In genomic region chr12:44546037-44546436, GRCh38 we compare ENCODE assay signal across 24 cellular contexts.
DNase-seq lines count a peak whose midpoint lies in the region; ATAC-seq, FAIRE-seq and TF ChIP-seq lines count a peak whose summit lies in the region.
"Had no signal": no experiment of that assay in that cellular context is flagged by ENCODE, and none has a peak within 500 bp of the region (broad histone marks: within the 10 kb centered on the region; RNA-seq: fewer than 3 reads in every experiment).

No MANE protein-coding gene starts in this region.

- no peaks in the 10 kb centered on the region for H3K9me3 ChIP-seq in endothelial cell of umbilical vein (replicated peaks; ENCODE audit: control insufficient read depth, insufficient read depth, low read length)
- no peaks in the 10 kb centered on the region for H3K9me3 ChIP-seq in neural cell (ENCODE audit: low read length)
- H3K9me3 ChIP-seq: A549; BLaER1 treated with 17β-estradiol and CSF1 and Interleukin-3, amounts not matched to agents 10 nM and 100 nM; Caco-2 had no signal

- no peak overlapping the region for H3K27ac ChIP-seq in endothelial cell of umbilical vein (ENCODE audit: insufficient read depth, low read depth, low read length)
- H3K27ac ChIP-seq in neural cell (ENCODE audit: low read length): no peak overlapping the region
- H3K27ac ChIP-seq: 22Rv1; A549; BLaER1 treated with 17β-estradiol and CSF1 and Interleukin-3, amounts not matched to agents 10 nM and 100 nM; C4-2B had no signal

- H2AFZ ChIP-seq in endothelial cell of umbilical vein (ENCODE audit: low read depth, low read length): no peak overlapping the region
- H2AFZ ChIP-seq in neural cell (ENCODE audit: low read depth, low read length): no peak overlapping the region

- CTCF ChIA-PET in endothelial cell of umbilical vein (lab: Charles Lee): no interaction called here

- H3K4me3 Mint-ChIP-seq in activated naive CD8-positive, alpha-beta T cell: no peak overlapping the region
- H3K4me3 Mint-ChIP-seq in activated naive CD8-positive, alpha-beta T cell treated with anti-CD3 and anti-CD28 coated beads for 36 hours: no peak overlapping the region
- H3K4me3 Mint-ChIP-seq in activated T-helper 17 cell treated with anti-CD3 and anti-CD28 coated beads, Interleukin-2, amount 50 U/mL, for 72 hours: no peak overlapping the region
- H3K4me3 Mint-ChIP-seq: B cell; CD4-positive, alpha-beta T cell; CD8-positive, alpha-beta T cell had no signal

- no peaks in the 10 kb centered on the region for H3K9me3 Mint-ChIP-seq in activated naive CD8-positive, alpha-beta T cell (ENCODE audit: low read depth)
- peaks cover 1% of the 10 kb centered on the region for H3K9me3 Mint-ChIP-seq in activated naive CD8-positive, alpha-beta T cell treated with anti-CD3 and anti-CD28 coated beads for 36 hours
- H3K9me3 Mint-ChIP-seq in activated T-helper 17 cell treated with anti-CD3 and anti-CD28 coated beads, Interleukin-2, amount 50 U/mL, for 72 hours: no peaks in the 10 kb centered on the region
- H3K9me3 Mint-ChIP-seq: CD4-positive, alpha-beta T cell; CD8-positive, alpha-beta T cell had no signal

- no peak for TF ChIP-seq POLR2A in endothelial cell of umbilical vein (IDR thresholded peaks at IDR 0.05; ENCODE audit: low read depth, low read length)

- peak; percentile 15 for FAIRE-seq in endothelial cell of umbilical vein (lab: Jason Lieb, UNC)
- FAIRE-seq: A549, D721Med, G401.6, GM12891, GM19239 had no signal

- H3K9ac ChIP-seq in endothelial cell of umbilical vein (replicated peaks; ENCODE audit: extremely low read depth, insufficient read depth, low read length) (no peak overlapping the region), neural cell (ENCODE audit: low read length) (no peak overlapping the region)
- H3K9ac ChIP-seq: BLaER1 treated with 17β-estradiol and CSF1 and Interleukin-3, amounts not matched to agents 10 nM and 100 nM had no signal

- no peaks in the 10 kb centered on the region for H3K9me1 ChIP-seq in endothelial cell of umbilical vein (replicated peaks; ENCODE audit: control insufficient read depth, extremely low read depth, insufficient read depth, low read length)

- peak overlapping the region; percentile 69 for H3K27ac Mint-ChIP-seq in activated naive CD8-positive, alpha-beta T cell
- H3K27ac Mint-ChIP-seq in activated naive CD8-positive, alpha-beta T cell treated with anti-CD3 and anti-CD28 coated beads for 36 hours: no peak overlapping the region
- H3K27ac Mint-ChIP-seq in activated T-helper 17 cell treated with anti-CD3 and anti-CD28 coated beads, Interleukin-2, amount 50 U/mL, for 72 hours: no peak overlapping the region
- H3K27ac Mint-ChIP-seq: B cell; CD4-positive, alpha-beta T cell; CD8-positive, alpha-beta T cell had no signal

- H3K4me3 ChIP-seq in endothelial cell of umbilical vein (replicated peaks in 1 of 3; ENCODE audit: insufficient read depth in 1 of 3, low read depth in 1 of 3, low read length in 3 of 3) (no peak overlapping the region), neural cell (ENCODE audit: low read length) (no peak overlapping the region)
- H3K4me3 ChIP-seq: A549; BLaER1 treated with 17β-estradiol and CSF1 and Interleukin-3, amounts not matched to agents 10 nM and 100 nM had no signal

- no peaks in the 10 kb centered on the region for H3K9me2 ChIP-seq in neural cell (ENCODE audit: insufficient read depth, low read length)

- H3K27me3 ChIP-seq in endothelial cell of umbilical vein (ENCODE audit: control insufficient read depth in 2 of 2, insufficient read depth in 2 of 2, low read length in 2 of 2) (no peaks in the 10 kb centered on the region), neural cell (ENCODE audit: insufficient read depth, low read depth, low read length) (no peaks in the 10 kb centered on the region)
- H3K27me3 ChIP-seq: BLaER1 treated with 17β-estradiol and CSF1 and Interleukin-3, amounts not matched to agents 10 nM and 100 nM had no signal

- peak; percentile 96 for TF ChIP-seq EP300 in neural cell (conservative IDR thresholded peaks at IDR 0.05; ENCODE audit: poor library complexity, severe bottlenecking)

- no TSS peak for BruUV-seq in endothelial cell of umbilical vein (replicated peaks; lab: Mats Ljungman, UMichigan)

- TF ChIP-seq CTCF in endothelial cell of umbilical vein (IDR thresholded peaks at IDR 0.05; ENCODE audit: extremely low read depth in 1 of 2, insufficient read depth in 1 of 2, low read depth in 1 of 2, low read length in 2 of 2): no peak
- TF ChIP-seq CTCF in neural cell (IDR thresholded peaks at IDR 0.05; ENCODE audit: poor library complexity, severe bottlenecking): no peak

- POLR2A ChIA-PET in endothelial cell of umbilical vein (lab: Charles Lee): no interaction called here

- intact Hi-C loops in endothelial cell of umbilical vein (cut with micrococcal nuclease): no loop called here

- no peak for ATAC-seq in activated T-helper 17 cell treated with anti-CD3 and anti-CD28 coated beads, Interleukin-2, amount 50 U/mL, for 72 hours (replicated peaks)
- ATAC-seq in GM21717 (IDR thresholded peaks at IDR 0.05; ENCODE audit: unreplicated experiment): no peak
- ATAC-seq: A549; CD8-positive, alpha-beta T cell had no signal

- H3K36me3 ChIP-seq in endothelial cell of umbilical vein (ENCODE audit: control insufficient read depth in 2 of 2, extremely low read depth in 1 of 2, insufficient read depth in 2 of 2, low read length in 2 of 2): no peaks in the 10 kb centered on the region
- no peaks in the 10 kb centered on the region for H3K36me3 ChIP-seq in neural cell (ENCODE audit: insufficient read depth, low read length)
- H3K36me3 ChIP-seq: BLaER1 treated with 17β-estradiol and CSF1 and Interleukin-3, amounts not matched to agents 10 nM and 100 nM had no signal

- H3K79me2 ChIP-seq in endothelial cell of umbilical vein (ENCODE audit: control insufficient read depth, insufficient read depth, low read length) (no peaks in the 10 kb centered on the region), neural cell (replicated peaks; ENCODE audit: insufficient read depth, low read length) (no peaks in the 10 kb centered on the region)

- dilution Hi-C loops in endothelial cell of umbilical vein (cut with MboI; ENCODE audit: extremely low pct_ligation_motif_present, low sequenced_read_pairs): no loop called here

- DNase-seq in NCI-H1092 treated with DMSO at 0.1 percent for 48 hours (lab: John Stamatoyannopoulos, UW) (peak; percentile 68), NCI-H1092 (lab: John Stamatoyannopoulos, UW) (no peak), endothelial cell of umbilical vein (ENCODE audit: low read depth, low spot score) (no peak)
- DNase-seq in activated naive CD8-positive, alpha-beta T cell treated with anti-CD3 and anti-CD28 coated beads for 36 hours: no peak
- DNase-seq: AML-193; Caco-2; Calu3; CD4-positive, alpha-beta T cell; CD8-positive, alpha-beta T cell; DMS79 treated with DMSO at 0.1 percent for 48 hours; GF-D8 had no signal

- no peaks in the 10 kb centered on the region for H3K27me3 Mint-ChIP-seq in activated naive CD8-positive, alpha-beta T cell
- no peaks in the 10 kb centered on the region for H3K27me3 Mint-ChIP-seq in activated naive CD8-positive, alpha-beta T cell treated with anti-CD3 and anti-CD28 coated beads for 36 hours
- no peaks in the 10 kb centered on the region for H3K27me3 Mint-ChIP-seq in activated T-helper 17 cell treated with anti-CD3 and anti-CD28 coated beads, Interleukin-2, amount 50 U/mL, for 72 hours
- H3K27me3 Mint-ChIP-seq: B cell; CD4-positive, alpha-beta T cell had no signal

- H3K4me2 ChIP-seq in endothelial cell of umbilical vein (ENCODE audit: insufficient read depth, low read length) (no peak overlapping the region), neural cell (ENCODE audit: low read length) (no peak overlapping the region)
- H3K4me2 ChIP-seq: A549; BLaER1 treated with 17β-estradiol and CSF1 and Interleukin-3, amounts not matched to agents 10 nM and 100 nM had no signal

- no peaks in the 10 kb centered on the region for H3F3A ChIP-seq in neural cell (ENCODE audit: insufficient read depth, low read length, poor library complexity, severe bottlenecking)

- no peaks in the 10 kb centered on the region for H3K4me1 ChIP-seq in endothelial cell of umbilical vein (ENCODE audit: control insufficient read depth, extremely low read depth, insufficient read depth, low read length)
- H3K4me1 ChIP-seq: A549; BLaER1 treated with 17β-estradiol and CSF1 and Interleukin-3, amounts not matched to agents 10 nM and 100 nM had no signal

- no peak for TF ChIP-seq RAD21 in neural cell (conservative IDR thresholded peaks at IDR 0.05)

- H4K20me1 ChIP-seq in endothelial cell of umbilical vein (replicated peaks; ENCODE audit: control insufficient read depth, extremely low read depth, insufficient read depth, low read length) (no peaks in the 10 kb centered on the region), neural cell (ENCODE audit: insufficient read depth) (no peaks in the 10 kb centered on the region)
- H4K20me1 ChIP-seq: BLaER1 treated with 17β-estradiol and CSF1 and Interleukin-3, amounts not matched to agents 10 nM and 100 nM had no signal

- H3K36me3 Mint-ChIP-seq in activated naive CD8-positive, alpha-beta T cell: peaks cover 13% of the 10 kb centered on the region
- peaks cover 40% of the 10 kb centered on the region for H3K36me3 Mint-ChIP-seq in activated naive CD8-positive, alpha-beta T cell treated with anti-CD3 and anti-CD28 coated beads for 36 hours
- H3K36me3 Mint-ChIP-seq in activated T-helper 17 cell treated with anti-CD3 and anti-CD28 coated beads, Interleukin-2, amount 50 U/mL, for 72 hours (ENCODE audit: low read depth): peaks cover 6% of the 10 kb centered on the region

- peaks cover 72% of the 10 kb centered on the region for H3K4me1 Mint-ChIP-seq in activated naive CD8-positive, alpha-beta T cell (ENCODE audit: low read depth)
- H3K4me1 Mint-ChIP-seq in activated naive CD8-positive, alpha-beta T cell treated with anti-CD3 and anti-CD28 coated beads for 36 hours: peaks cover 59% of the 10 kb centered on the region
- H3K4me1 Mint-ChIP-seq in activated T-helper 17 cell treated with anti-CD3 and anti-CD28 coated beads, Interleukin-2, amount 50 U/mL, for 72 hours: peaks cover 8% of the 10 kb centered on the region
- H3K4me1 Mint-ChIP-seq: B cell had no signal

TF ChIP-seq in endothelial cell of umbilical vein, 7 proteins besides CTCF, POLR2A, EP300 and RAD21 (continues in another document):
- TF ChIP-seq EZH2 (IDR thresholded peaks at IDR 0.05; ENCODE audit: borderline replicate concordance, low read depth, low read length, severe bottlenecking) (no peak), FOS (IDR thresholded peaks at IDR 0.05; ENCODE audit: borderline replicate concordance, insufficient read depth, low read length) (no peak), JUN (IDR thresholded peaks at IDR 0.05; ENCODE audit: borderline replicate concordance, insufficient read depth, insufficient read length, low read depth) (no peak), POLR2AphosphoS5 (IDR thresholded peaks at IDR 0.05; ENCODE audit: insufficient read depth, low read depth, low read length) (no peak)

TF ChIP-seq in neural cell, 6 proteins besides CTCF, POLR2A, EP300 and RAD21 (continues in another document):
- TF ChIP-seq SMC3 (conservative IDR thresholded peaks at IDR 0.05; ENCODE audit: poor library complexity) (peak; percentile 17), TAF1 (IDR thresholded peaks at IDR 0.05; ENCODE audit: low read depth) (no peak), POLR2AphosphoS5 (IDR thresholded peaks at IDR 0.05) (peak; percentile 95), MXI1 (conservative IDR thresholded peaks at IDR 0.05; ENCODE audit: poor library complexity, severe bottlenecking) (no peak)
